17 cellular contexts compared by ENCODE assay signal in genomic region chr2:2793514-2793913, GRCh38.
A peak's percentile ranks its signal among the peaks of the same experiment; 100 is the strongest.
DNase-seq lines count a peak whose midpoint lies in the region; ATAC-seq and TF ChIP-seq lines count a peak whose summit lies in the region.
"Had no signal": no experiment of that assay in that cellular context is flagged by ENCODE, and none has a peak within 500 bp of the region (broad histone marks: within the 10 kb centered on the region; RNA-seq: fewer than 3 reads in every experiment).

No MANE protein-coding gene starts in this region.

- H3K27me3 Mint-ChIP-seq in activated CD8-positive, alpha-beta memory T cell treated with anti-CD3 and anti-CD28 coated beads, Interleukin-2, amount 10 ng/mL, durations not matched to agents 7 days and 5 days = no peaks in the 10 kb centered on the region
- H3K27me3 Mint-ChIP-seq in glutamatergic neuron (ENCODE audit: unreplicated experiment) = peaks cover 3% of the 10 kb centered on the region
- no peaks in the 10 kb centered on the region for H3K27me3 Mint-ChIP-seq in neural crest cell (ENCODE audit: low read depth)
- peaks cover 12% of the 10 kb centered on the region for H3K27me3 Mint-ChIP-seq in activated T-helper 17 cell treated with anti-CD3 and anti-CD28 coated beads, Interleukin-2, amount 50 U/mL, for 72 hours

- H3K9me3 Mint-ChIP-seq in activated CD8-positive, alpha-beta memory T cell treated with anti-CD3 and anti-CD28 coated beads, Interleukin-2, amount 10 ng/mL, durations not matched to agents 7 days and 5 days (ENCODE audit: low read depth) = no peaks in the 10 kb centered on the region
- H3K9me3 Mint-ChIP-seq in glutamatergic neuron (ENCODE audit: unreplicated experiment) (peaks cover 4% of the 10 kb centered on the region), neural crest cell (no peaks in the 10 kb centered on the region)
- no peaks in the 10 kb centered on the region for H3K9me3 Mint-ChIP-seq in activated T-helper 17 cell treated with anti-CD3 and anti-CD28 coated beads, Interleukin-2, amount 50 U/mL, for 72 hours

- H3K4me3 Mint-ChIP-seq in activated CD8-positive, alpha-beta memory T cell treated with anti-CD3 and anti-CD28 coated beads, Interleukin-2, amount 10 ng/mL, durations not matched to agents 7 days and 5 days = no peak overlapping the region
- H3K4me3 Mint-ChIP-seq in glutamatergic neuron (ENCODE audit: unreplicated experiment) (peak overlapping the region; percentile 4), neural crest cell (no peak overlapping the region)
- no peak overlapping the region for H3K4me3 Mint-ChIP-seq in activated T-helper 17 cell treated with anti-CD3 and anti-CD28 coated beads, Interleukin-2, amount 50 U/mL, for 72 hours
- H3K4me3 Mint-ChIP-seq: CD8-positive, alpha-beta memory T cell; HFFc6 had no signal

- H3K4me1 Mint-ChIP-seq in activated CD8-positive, alpha-beta memory T cell treated with anti-CD3 and anti-CD28 coated beads, Interleukin-2, amount 10 ng/mL, durations not matched to agents 7 days and 5 days = no peaks in the 10 kb centered on the region
- H3K4me1 Mint-ChIP-seq in glutamatergic neuron (ENCODE audit: low read depth, unreplicated experiment) (no peaks in the 10 kb centered on the region), neural crest cell (peaks cover 7% of the 10 kb centered on the region)
- H3K4me1 Mint-ChIP-seq in activated T-helper 17 cell treated with anti-CD3 and anti-CD28 coated beads, Interleukin-2, amount 50 U/mL, for 72 hours = no peaks in the 10 kb centered on the region
- H3K4me1 Mint-ChIP-seq: CD8-positive, alpha-beta memory T cell had no signal

- H3K36me3 Mint-ChIP-seq in activated CD8-positive, alpha-beta memory T cell treated with anti-CD3 and anti-CD28 coated beads, Interleukin-2, amount 10 ng/mL, durations not matched to agents 7 days and 5 days = no peaks in the 10 kb centered on the region
- no peaks in the 10 kb centered on the region for H3K36me3 Mint-ChIP-seq in glutamatergic neuron (ENCODE audit: unreplicated experiment)
- H3K36me3 Mint-ChIP-seq in neural crest cell (ENCODE audit: low read depth) = no peaks in the 10 kb centered on the region
- H3K36me3 Mint-ChIP-seq in activated T-helper 17 cell treated with anti-CD3 and anti-CD28 coated beads, Interleukin-2, amount 50 U/mL, for 72 hours (ENCODE audit: low read depth) = no peaks in the 10 kb centered on the region
- H3K36me3 Mint-ChIP-seq: CD8-positive, alpha-beta memory T cell had no signal

- no peak for ATAC-seq in activated CD8-positive, alpha-beta memory T cell treated with anti-CD3 and anti-CD28 coated beads, Interleukin-2, amount 10 ng/mL, durations not matched to agents 7 days and 5 days
- no peak for ATAC-seq in activated T-helper 17 cell treated with anti-CD3 and anti-CD28 coated beads, Interleukin-2, amount 50 U/mL, for 72 hours (replicated peaks)

- no peak overlapping the region for H3K27ac Mint-ChIP-seq in activated CD8-positive, alpha-beta memory T cell treated with anti-CD3 and anti-CD28 coated beads, Interleukin-2, amount 10 ng/mL, durations not matched to agents 7 days and 5 days
- H3K27ac Mint-ChIP-seq in glutamatergic neuron (ENCODE audit: unreplicated experiment) = no peak overlapping the region
- peak overlapping the region; percentile 22 for H3K27ac Mint-ChIP-seq in neural crest cell (ENCODE audit: unreplicated experiment)
- no peak overlapping the region for H3K27ac Mint-ChIP-seq in activated T-helper 17 cell treated with anti-CD3 and anti-CD28 coated beads, Interleukin-2, amount 50 U/mL, for 72 hours
- H3K27ac Mint-ChIP-seq: CD8-positive, alpha-beta memory T cell; HFFc6 had no signal

- DNase-seq in activated CD8-positive, alpha-beta memory T cell treated with anti-CD3 and anti-CD28 coated beads, Interleukin-2, amount 10 ng/mL, durations not matched to agents 7 days and 5 days = peak; percentile 28
- DNase-seq in activated CD8-positive, alpha-beta memory T cell treated with anti-CD3 and anti-CD28 coated beads, Interleukin-2, amount 50 U/mL, for 48 hours = no peak
- DNase-seq in glutamatergic neuron (no peak), neural crest cell (ENCODE audit: low read depth, low spot score) (no peak), ureter (ENCODE audit: low spot score) (peak; percentile 7), glomerular visceral epithelial cell (ENCODE audit: extremely low spot score) (no peak), NCI-H2107 (lab: John Stamatoyannopoulos, UW) (no peak)
- DNase-seq: 8988T; AML-193; Caco-2; CD8-positive, alpha-beta memory T cell; DND-41; GDM1; GOT3; HCEC 1CT; HFFc6 had no signal

- CTCF ChIA-PET in activated CD8-positive, alpha-beta memory T cell treated with anti-CD3 and anti-CD28 coated beads, Interleukin-2, amount 10 ng/mL, durations not matched to agents 7 days and 5 days (lab: Charles Lee) = no interaction called here

- TF ChIP-seq CTCF in glutamatergic neuron (IDR thresholded peaks at IDR 0.05; ENCODE audit: partially characterized antibody, unreplicated experiment) (no peak), neural crest cell (conservative IDR thresholded peaks at IDR 0.05) (no peak)

Comparison
In these comparisons a context has a peak if more than half of its experiments do, and no peak if none do; other contexts are left out.
1. DNase-seq: peak in activated CD8-positive, alpha-beta memory T cell treated with anti-CD3 and anti-CD28 coated beads, Interleukin-2, amount 10 ng/mL, durations not matched to agents 7 days and 5 days (single experiment) and ureter (single experiment); none in activated CD8-positive, alpha-beta memory T cell treated with anti-CD3 and anti-CD28 coated beads, Interleukin-2, amount 50 U/mL, for 48 hours (single experiment), glutamatergic neuron (single experiment), neural crest cell (single experiment), glomerular visceral epithelial cell (single experiment) and NCI-H2107 (single experiment).